33 cellular contexts compared by ENCODE assay signal in the genomic region with DNA sequence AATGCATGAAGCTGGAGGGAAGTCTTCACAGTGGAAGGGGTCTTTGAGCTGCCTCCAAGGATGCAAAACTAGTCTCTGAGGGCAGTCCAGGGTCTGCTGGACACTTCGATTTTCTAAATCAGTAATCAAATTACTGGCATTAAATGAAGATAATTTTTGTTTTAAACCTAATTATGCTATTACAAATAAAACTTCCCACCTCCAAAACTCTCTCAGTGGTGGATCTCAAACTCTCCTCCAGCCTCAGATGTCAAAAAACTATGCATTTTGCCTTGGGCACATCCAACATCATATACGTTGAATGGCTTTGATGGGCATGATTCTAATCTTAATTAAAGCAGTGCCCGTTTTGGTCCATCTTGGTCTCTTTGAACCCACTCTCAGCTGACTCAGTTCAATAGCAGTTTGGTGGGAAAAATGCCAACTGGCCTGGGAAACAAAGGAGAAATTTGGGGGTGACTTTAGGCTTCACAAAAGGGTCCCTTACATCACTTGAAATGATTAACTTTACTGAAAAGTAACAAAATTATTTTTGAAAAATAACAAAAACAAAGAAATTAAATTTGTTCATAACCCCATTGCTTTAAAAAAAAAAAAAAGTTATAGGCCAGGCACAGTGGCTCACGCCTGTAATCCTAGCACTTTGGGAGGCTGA. TPM values are rescaled to one million over a fixed set of nuclear protein-coding genes. Genes with fewer than 3 reads are reported as not detected.
"Had no signal": no experiment of that assay in that cellular context is flagged by ENCODE, and none has a peak within 500 bp of the region (broad histone marks: within the 10 kb centered on the region; RNA-seq: fewer than 3 reads in every experiment).

No MANE protein-coding gene starts in this region.

- H3K9me3 ChIP-seq: ovary, psoas muscle, right lobe of liver, sigmoid colon, stomach, suprapubic skin, testis, tibial artery, transverse colon, upper lobe of right lung, uterus had no signal

- H3K4me3 Mint-ChIP-seq: naive thymus-derived CD8-positive, alpha-beta T cell; natural killer cell treated with Interleukin-12 subunit alpha and Interleukin-12 subunit beta and Interleukin-15 and Interleukin-18, amount 100 ng/mL, for 72 hours; nephron progenitor cell; neural progenitor cell; stimulated activated effector memory CD8-positive, alpha-beta T cell treated with anti-CD3 and anti-CD28 coated beads, Interleukin-12 subunit alpha, Interleukin-12 subunit beta, amount 100 ng/mL, for 72 hours; stimulated activated naive B cell treated with anti-CD40 and anti-IgM and Interleukin-4, amounts not matched to agents 10 μg/mL and 1 μg/mL and 100 μg/mL, for 72 hours; stimulated activated naive CD8-positive, alpha-beta T cell treated with anti-CD3 and anti-CD28 coated beads, Interleukin-15, Interleukin-2, amounts not matched to agents 100 ng/mL and 50 ng/mL, for 24 hours; type B pancreatic cell had no signal

- DNase-seq: naive thymus-derived CD8-positive, alpha-beta T cell; nephron progenitor cell; occipital lobe; ovary; posterior cingulate gyrus; psoas muscle; right cardiac atrium; right lobe of liver; sigmoid colon; small intestine; stimulated activated CD4-positive, alpha-beta T cell treated with anti-CD3 and anti-CD28 coated beads, Interleukin-15, amount 100 ng/mL, for 24 hours; stimulated activated CD4-positive, alpha-beta T cell treated with anti-CD3 and anti-CD28 coated beads, Interleukin-2, amount 100 ng/mL, for 24 hours; stimulated activated CD4-positive, alpha-beta T cell treated with anti-CD3 and anti-CD28 coated beads, Interleukin-2, amount 100 ng/mL, for 48 hours; stimulated activated CD4-positive, alpha-beta T cell treated with anti-CD3 and anti-CD28 coated beads, Interleukin-4, amount 100 ng/mL, for 24 hours; stimulated activated naive B cell treated with anti-CD40 and anti-IgM and Interleukin-4, amounts not matched to agents 10 μg/mL and 1 μg/mL and 100 μg/mL, for 72 hours; stimulated activated naive CD4-positive, alpha-beta T cell treated with Interleukin-2 at 50 U/mL for 16 hours; stomach; testis; tibial artery; transverse colon; upper lobe of right lung; uterus had no signal

- H3K36me3 Mint-ChIP-seq: naive thymus-derived CD8-positive, alpha-beta T cell; natural killer cell treated with Interleukin-12 subunit alpha and Interleukin-12 subunit beta and Interleukin-15 and Interleukin-18, amount 100 ng/mL, for 72 hours; neural progenitor cell; stimulated activated effector memory CD8-positive, alpha-beta T cell treated with anti-CD3 and anti-CD28 coated beads, Interleukin-12 subunit alpha, Interleukin-12 subunit beta, amount 100 ng/mL, for 72 hours; stimulated activated naive B cell treated with anti-CD40 and anti-IgM and Interleukin-4, amounts not matched to agents 10 μg/mL and 1 μg/mL and 100 μg/mL, for 72 hours had no signal

- H3K4me1 Mint-ChIP-seq: stimulated activated effector memory CD8-positive, alpha-beta T cell treated with anti-CD3 and anti-CD28 coated beads, Interleukin-12 subunit alpha, Interleukin-12 subunit beta, amount 100 ng/mL, for 72 hours had no signal

- ATAC-seq: naive thymus-derived CD8-positive, alpha-beta T cell; natural killer cell treated with Interleukin-12 subunit alpha and Interleukin-12 subunit beta and Interleukin-15 and Interleukin-18, amount 100 ng/mL, for 72 hours; psoas muscle; right cardiac atrium; right lobe of liver; stimulated activated effector memory CD8-positive, alpha-beta T cell treated with anti-CD3 and anti-CD28 coated beads, Interleukin-12 subunit alpha, Interleukin-12 subunit beta, amount 100 ng/mL, for 72 hours; stimulated activated naive B cell treated with anti-CD40 and anti-IgM and Interleukin-4, amounts not matched to agents 10 μg/mL and 1 μg/mL and 100 μg/mL, for 72 hours; upper lobe of right lung had no signal

- H3K79me2 ChIP-seq: parathyroid adenoma had no signal

- H3K36me3 ChIP-seq: neural progenitor cell, ovary, right lobe of liver, sigmoid colon, stomach, suprapubic skin, tibial artery, transverse colon, upper lobe of right lung, uterus had no signal

- H3K4me1 ChIP-seq: psoas muscle, uterus had no signal

- H3K4me2 ChIP-seq: neural progenitor cell had no signal

- H2AFZ ChIP-seq: neural progenitor cell, parathyroid adenoma had no signal

- H3K27ac Mint-ChIP-seq: naive thymus-derived CD8-positive, alpha-beta T cell; natural killer cell treated with Interleukin-12 subunit alpha and Interleukin-12 subunit beta and Interleukin-15 and Interleukin-18, amount 100 ng/mL, for 72 hours; nephron progenitor cell; neural progenitor cell; progenitor cell of endocrine pancreas; stimulated activated effector memory CD8-positive, alpha-beta T cell treated with anti-CD3 and anti-CD28 coated beads, Interleukin-12 subunit alpha, Interleukin-12 subunit beta, amount 100 ng/mL, for 72 hours; stimulated activated naive B cell treated with anti-CD40 and anti-IgM and Interleukin-4, amounts not matched to agents 10 μg/mL and 1 μg/mL and 100 μg/mL, for 72 hours; stimulated activated naive CD8-positive, alpha-beta T cell treated with anti-CD3 and anti-CD28 coated beads, Interleukin-15, Interleukin-2, amounts not matched to agents 100 ng/mL and 50 ng/mL, for 24 hours; type B pancreatic cell had no signal

- H3K9me3 Mint-ChIP-seq: naive thymus-derived CD8-positive, alpha-beta T cell; natural killer cell treated with Interleukin-12 subunit alpha and Interleukin-12 subunit beta and Interleukin-15 and Interleukin-18, amount 100 ng/mL, for 72 hours; stimulated activated effector memory CD8-positive, alpha-beta T cell treated with anti-CD3 and anti-CD28 coated beads, Interleukin-12 subunit alpha, Interleukin-12 subunit beta, amount 100 ng/mL, for 72 hours; stimulated activated naive B cell treated with anti-CD40 and anti-IgM and Interleukin-4, amounts not matched to agents 10 μg/mL and 1 μg/mL and 100 μg/mL, for 72 hours; stimulated activated naive CD8-positive, alpha-beta T cell treated with anti-CD3 and anti-CD28 coated beads, Interleukin-15, Interleukin-2, amounts not matched to agents 100 ng/mL and 50 ng/mL, for 24 hours had no signal

- H3K27ac ChIP-seq: neural progenitor cell, ovary, parathyroid adenoma, psoas muscle, right lobe of liver, sigmoid colon, stomach, suprapubic skin, testis, tibial artery, transverse colon, upper lobe of right lung, uterus had no signal

- H3K4me3 ChIP-seq: neural progenitor cell, ovary, psoas muscle, right lobe of liver, sigmoid colon, stomach, suprapubic skin, testis, tibial artery, transverse colon, upper lobe of right lung, uterus had no signal

- H3K27me3 ChIP-seq: neural progenitor cell, ovary, right lobe of liver, testis, uterus had no signal

RNA-seq across cellular contexts. Expression of a gene that starts 5.9 kb away (rescaled TPM):
- total RNA-seq: natural killer cell treated with Interleukin-12 subunit alpha and Interleukin-12 subunit beta and Interleukin-15 and Interleukin-18, amount 100 ng/mL, for 72 hours; osteoblast; renal cortical epithelial cell; subcutaneous adipose tissue had no signal
- polyA plus RNA-seq: naive thymus-derived CD8-positive, alpha-beta T cell had no signal
